16 cellular contexts compared by ENCODE assay signal in genomic region chr3:134956395-134956794, GRCh38.
DNase-seq lines count a peak whose midpoint lies in the region; ATAC-seq, FAIRE-seq and TF ChIP-seq lines count a peak whose summit lies in the region.
"Had no signal": no experiment of that assay in that cellular context is flagged by ENCODE, and none has a peak within 500 bp of the region (broad histone marks: within the 10 kb centered on the region; RNA-seq: fewer than 3 reads in every experiment).

No MANE protein-coding gene starts in this region.

- H3K27ac ChIP-seq in sigmoid colon, result no peak overlapping the region
- H3K27ac ChIP-seq in vagina, result no peak overlapping the region
- H3K27ac ChIP-seq: upper lobe of right lung had no signal

- no peaks in the 10 kb centered on the region for H3K27me3 ChIP-seq in sigmoid colon
- no peaks in the 10 kb centered on the region for H3K27me3 ChIP-seq in vagina
- H3K27me3 ChIP-seq: upper lobe of right lung had no signal

- no peak for TF ChIP-seq CTCF in sigmoid colon (IDR thresholded peaks at IDR 0.05)
- no peak for TF ChIP-seq CTCF in vagina (IDR thresholded peaks at IDR 0.05)

- intact Hi-C loops in sigmoid colon (cut with DNase I) (no loop called here), vagina (cut with DNase I) (no loop called here)

- no peak for TF ChIP-seq EP300 in sigmoid colon (IDR thresholded peaks at IDR 0.05)

- WGBS in sigmoid colon, 2 donors, result 79 to 85% methylated on average over 2 of the region's 2 CpGs

- peaks cover 0 to 6% (median 0%) of the 10 kb centered on the region in 4 donors for H3K36me3 ChIP-seq in sigmoid colon
- H3K36me3 ChIP-seq in vagina, result no peaks in the 10 kb centered on the region
- H3K36me3 ChIP-seq: upper lobe of right lung had no signal

- ATAC-seq in GM19452 (IDR thresholded peaks at IDR 0.05; ENCODE audit: unreplicated experiment), result peak; percentile 68
- ATAC-seq in HG02642 (IDR thresholded peaks at IDR 0.05; ENCODE audit: poor library complexity, unreplicated experiment), result peak; percentile 78
- peak; percentile 77 for ATAC-seq in HG03432 (IDR thresholded peaks at IDR 0.05; ENCODE audit: unreplicated experiment)
- ATAC-seq: natural killer cell treated with Interleukin-12 subunit alpha and Interleukin-12 subunit beta and Interleukin-15 and Interleukin-18, amount 100 ng/mL, for 72 hours; upper lobe of right lung had no signal

- no peak for TF ChIP-seq POLR2A in GM12891 (IDR thresholded peaks at IDR 0.05; ENCODE audit: low read depth, low read length)
- TF ChIP-seq POLR2A in sigmoid colon (IDR thresholded peaks at IDR 0.05), result no peak
- TF ChIP-seq POLR2A in vagina (IDR thresholded peaks at IDR 0.05), result no peak

- DNase-seq in GM12891 (ENCODE audit: insufficient read length, low spot score) (no peak), sigmoid colon (no peak), anterior cingulate cortex (lab: John Stamatoyannopoulos, UW) (no peak), vagina (ENCODE audit: extremely low spot score in 2 of 2) (no peak)
- no peak for DNase-seq in stimulated activated CD4-positive, alpha-beta T cell treated with anti-CD3 and anti-CD28 coated beads, Interleukin-4, amount 100 ng/mL, for 1 hour
- DNase-seq: activated CD4-positive, alpha-beta T cell treated with anti-CD3 and anti-CD28 coated beads for 1 hour; activated naive CD8-positive, alpha-beta T cell treated with anti-CD3 and anti-CD28 coated beads, Interleukin-2, amount 10 ng/mL, durations not matched to agents 7 days and 5 days; CD4-positive, alpha-beta memory T cell; effector memory CD4-positive, alpha-beta T cell; NCI-H2171 treated with DMSO at 0.1 percent for 48 hours; upper lobe of right lung had no signal

- H3K9me3 ChIP-seq in sigmoid colon (no peaks in the 10 kb centered on the region), vagina (no peaks in the 10 kb centered on the region)
- H3K9me3 ChIP-seq: upper lobe of right lung had no signal

- H3K4me1 ChIP-seq in sigmoid colon (no peaks in the 10 kb centered on the region), vagina (no peaks in the 10 kb centered on the region)
- H3K4me1 ChIP-seq: upper lobe of right lung had no signal

- peak; percentile 48 for FAIRE-seq in GM12891 (lab: Jason Lieb, UNC)

- H3K4me3 ChIP-seq in sigmoid colon (no peak overlapping the region), vagina (no peak overlapping the region)
- H3K4me3 ChIP-seq: lung, upper lobe of right lung had no signal

TF ChIP-seq in GM12891, 5 proteins besides CTCF, POLR2A, EP300 and RAD21:
- TF ChIP-seq POLR2AphosphoS5 (IDR thresholded peaks at IDR 0.05; ENCODE audit: low read depth, low read length) (no peak), SPI1 (IDR thresholded peaks at IDR 0.05; ENCODE audit: low read depth, low read length) (peak; percentile 66)
